Comparison of ENCODE assay signal across 11 cellular contexts in the genomic region with DNA sequence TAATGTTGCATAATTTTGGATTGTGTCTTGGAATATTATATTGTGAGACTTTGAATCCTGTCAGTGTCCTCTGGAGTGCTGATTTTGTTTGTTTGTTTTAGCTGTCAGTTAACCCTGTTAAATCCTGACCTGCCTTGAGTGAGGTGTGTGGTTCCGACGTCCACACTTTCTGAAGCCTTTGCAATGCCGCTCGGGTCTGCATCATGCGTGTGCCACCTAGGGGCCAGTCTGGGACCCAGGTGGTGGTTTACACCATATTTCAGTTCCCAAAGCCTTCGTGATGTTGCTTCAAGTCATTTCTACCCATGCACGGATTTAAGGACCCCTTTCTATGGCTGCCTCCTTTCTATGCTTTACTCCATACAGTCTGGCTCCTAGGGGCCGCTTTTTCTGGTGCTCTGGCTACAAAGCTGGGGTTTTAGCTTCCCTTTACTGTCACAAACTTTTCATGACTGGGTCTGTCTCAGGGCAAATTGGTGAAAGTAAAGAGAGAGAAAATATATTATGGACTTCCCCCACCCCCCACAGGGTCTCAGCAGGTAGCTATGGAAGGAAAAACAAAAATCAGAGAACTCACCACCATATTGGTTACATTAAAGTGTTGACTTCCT. TPM values are rescaled to one million over a fixed set of nuclear protein-coding genes. Genes with fewer than 3 reads are reported as not detected.
DNase-seq lines count a peak whose midpoint lies in the region; ATAC-seq lines count a peak whose summit lies in the region.
"Had no signal": no experiment of that assay in that cellular context is flagged by ENCODE, and none has a peak within 500 bp of the region (broad histone marks: within the 10 kb centered on the region; RNA-seq: fewer than 3 reads in every experiment).

No MANE protein-coding gene starts in this region.

- H3K36me3 Mint-ChIP-seq in memory B cell: peaks cover 2% of the 10 kb centered on the region
- H3K36me3 Mint-ChIP-seq: activated naive CD8-positive, alpha-beta T cell treated with anti-CD3 and anti-CD28 coated beads for 36 hours had no signal

- DNase-seq in NCI-H1436 (lab: John Stamatoyannopoulos, UW) (peak; percentile 6), NCI-H1436 treated with DMSO at 0.1 percent for 48 hours (lab: John Stamatoyannopoulos, UW) (no peak), M059J (ENCODE audit: low read depth) (peak; percentile 6), T47D (ENCODE audit: low read depth in 1 of 2, low spot score in 1 of 2) (peak; percentile 55 to 60), memory B cell (ENCODE audit: low spot score in 2 of 2) (no peak)
- DNase-seq: activated CD4-positive, CD25-positive, alpha-beta regulatory T cell; activated naive CD8-positive, alpha-beta T cell treated with anti-CD3 and anti-CD28 coated beads for 36 hours; NCI-H1930 had no signal

- H3K9me3 Mint-ChIP-seq in memory B cell: peaks cover 15% of the 10 kb centered on the region

- in situ Hi-C loops in T47D (cut with HindIII; ENCODE audit: low pct_unique_long_range_greater_than_20kb, low sequenced_read_pairs): no loop called here

- H3K4me1 Mint-ChIP-seq in memory B cell: no peaks in the 10 kb centered on the region
- H3K4me1 Mint-ChIP-seq: activated naive CD8-positive, alpha-beta T cell treated with anti-CD3 and anti-CD28 coated beads for 36 hours had no signal

- no peak overlapping the region for H3K4me3 Mint-ChIP-seq in memory B cell
- H3K4me3 Mint-ChIP-seq: activated naive CD8-positive, alpha-beta T cell treated with anti-CD3 and anti-CD28 coated beads for 36 hours had no signal

- ATAC-seq in memory B cell (ENCODE audit: low read depth) (peak; percentile 21), HG02763 (IDR thresholded peaks at IDR 0.05; ENCODE audit: unreplicated experiment) (no peak), GM18909 (IDR thresholded peaks at IDR 0.05; ENCODE audit: poor library complexity, unreplicated experiment) (no peak), GM19035 (IDR thresholded peaks at IDR 0.05; ENCODE audit: unreplicated experiment) (no peak)

- H3K27me3 Mint-ChIP-seq in memory B cell: peaks cover 29% of the 10 kb centered on the region
- H3K27me3 Mint-ChIP-seq: activated naive CD8-positive, alpha-beta T cell treated with anti-CD3 and anti-CD28 coated beads for 36 hours had no signal

- no peak overlapping the region for H3K27ac Mint-ChIP-seq in memory B cell
- H3K27ac Mint-ChIP-seq: activated naive CD8-positive, alpha-beta T cell treated with anti-CD3 and anti-CD28 coated beads for 36 hours had no signal

RNA-seq across cellular contexts. Expression of gene OR4D1, which starts 11.4 kb away (rescaled TPM):
- total RNA-seq in M059J (2014; rRNA removed; shearing (Covaris generic)): not detected in 2 replicates

RNA-seq across cellular contexts. Expression of gene OR4D2, which starts 30.0 kb away (rescaled TPM):
- not detected in 2 replicates for total RNA-seq in M059J (2014; rRNA removed; shearing (Covaris generic))
- total RNA-seq: activated naive CD8-positive, alpha-beta T cell treated with anti-CD3 and anti-CD28 coated beads for 36 hours had no signal

RNA-seq across cellular contexts. Expression of gene DYNLL2, which starts 53.6 kb away (rescaled TPM):
- 12.9 and 13.2 TPM in 2 replicates for total RNA-seq in M059J (2014; rRNA removed; shearing (Covaris generic))

RNA-seq across cellular contexts. Expression of gene EPX, which starts 55.8 kb away (rescaled TPM):
- not detected in 2 replicates for total RNA-seq in M059J (2014; rRNA removed; shearing (Covaris generic))
- total RNA-seq: activated naive CD8-positive, alpha-beta T cell treated with anti-CD3 and anti-CD28 coated beads for 36 hours had no signal

Comparison
In these comparisons a context has a peak if more than half of its experiments do, and no peak if none do; other contexts are left out.
1. DNase-seq: peak in NCI-H1436 (single experiment), M059J (single experiment) and T47D (2 of 2); none in NCI-H1436 treated with DMSO at 0.1 percent for 48 hours (single experiment) and memory B cell (0 of 2).